In genomic region chr21:43879348-43880110, GRCh38 we compare ENCODE assay signal across 1 cellular context.
TF ChIP-seq lines count a peak whose summit lies in the region.

No MANE protein-coding gene starts in this region.

TF ChIP-seq in H1, 55 proteins besides CTCF, POLR2A, EP300 and RAD21 (continued from another document):
- TF ChIP-seq CHD7 (IDR thresholded peaks at IDR 0.05; ENCODE audit: insufficient replicate concordance, low read length) (no peak), BRCA1 (IDR thresholded peaks at IDR 0.05; ENCODE audit: low read depth, low read length) (no peak), SIRT6 (IDR thresholded peaks at IDR 0.05; ENCODE audit: low read length) (no peak), POU5F1 (IDR thresholded peaks at IDR 0.05; ENCODE audit: low read depth, low read length) (no peak), RNF2 (IDR thresholded peaks at IDR 0.05; ENCODE audit: borderline replicate concordance, low read depth, low read length, missing control alignments, poor library complexity, severe bottlenecking) (no peak), ZNF274 (IDR thresholded peaks at IDR 0.05; ENCODE audit: borderline replicate concordance, extremely low read depth, low read length) (no peak), BCL11A (IDR thresholded peaks at IDR 0.05; ENCODE audit: low read depth in 2 of 2, low read length in 2 of 2) (no peak), NRF1 (IDR thresholded peaks at IDR 0.05; ENCODE audit: low read depth, low read length) (no peak), E2F6 (IDR thresholded peaks at IDR 0.05) (no peak), CREB1 (IDR thresholded peaks at IDR 0.05) (no peak), YY1 (IDR thresholded peaks at IDR 0.05; ENCODE audit: low read depth, low read length) (no peak)
